Comparison of ENCODE assay signal across 1 cellular context in genomic region chr12:13472690-13473089, GRCh38.
TF ChIP-seq lines count a peak whose summit lies in the region.

No MANE protein-coding gene starts in this region.

TF ChIP-seq in IMR-90, 13 proteins besides CTCF, POLR2A, EP300 and RAD21 (continued from another document):
- no peak for TF ChIP-seq ELK1 (IDR thresholded peaks at IDR 0.05; ENCODE audit: borderline replicate concordance, low read depth, low read length)
- TF ChIP-seq MAFK (IDR thresholded peaks at IDR 0.05; ENCODE audit: low read depth, low read length) = no peak
- TF ChIP-seq RFX5 (IDR thresholded peaks at IDR 0.05; ENCODE audit: low read depth, low read length) = no peak
- no peak for TF ChIP-seq CEBPB (IDR thresholded peaks at IDR 0.05; ENCODE audit: low read depth, low read length)
- TF ChIP-seq RCOR1 (IDR thresholded peaks at IDR 0.05; ENCODE audit: insufficient replicate concordance, low read length) = no peak
- TF ChIP-seq CHD1 (IDR thresholded peaks at IDR 0.05; ENCODE audit: low read depth, low read length) = no peak
